In genomic region chr3:113269661-113270060, GRCh38 we compare ENCODE assay signal across 21 cellular contexts. TPM values are rescaled to one million over a fixed set of nuclear protein-coding genes. Genes with fewer than 3 reads are reported as not detected.
DNase-seq lines count a peak whose midpoint lies in the region; ATAC-seq and TF ChIP-seq lines count a peak whose summit lies in the region.
"Had no signal": no experiment of that assay in that cellular context is flagged by ENCODE, and none has a peak within 500 bp of the region (broad histone marks: within the 10 kb centered on the region; RNA-seq: fewer than 3 reads in every experiment).

No MANE protein-coding gene starts in this region.

- ATAC-seq in GM21619 (IDR thresholded peaks at IDR 0.05; ENCODE audit: unreplicated experiment): no peak
- no peak for ATAC-seq in HG02623 (IDR thresholded peaks at IDR 0.05; ENCODE audit: unreplicated experiment)
- ATAC-seq: activated CD8-positive, alpha-beta memory T cell treated with anti-CD3 and anti-CD28 coated beads, Interleukin-2, amount 10 ng/mL, durations not matched to agents 7 days and 5 days; gastrocnemius medialis; lower lobe of right lung; stimulated activated naive CD8-positive, alpha-beta T cell treated with anti-CD3 and anti-CD28 coated beads, Interleukin-15, Interleukin-2, amounts not matched to agents 100 U/mL and 50 U/mL, for 24 hours had no signal

- H3K27ac Mint-ChIP-seq in neural crest cell (ENCODE audit: unreplicated experiment) (no peak overlapping the region), osteocyte (ENCODE audit: unreplicated experiment) (no peak overlapping the region)
- H3K27ac Mint-ChIP-seq: activated CD8-positive, alpha-beta memory T cell treated with anti-CD3 and anti-CD28 coated beads, Interleukin-2, amount 10 ng/mL, durations not matched to agents 7 days and 5 days; CD4-positive, alpha-beta T cell; HFFc6 had no signal

- peak; percentile 94 for DNase-seq in DMS 273 (lab: John Stamatoyannopoulos, UW; ENCODE audit: unreplicated experiment)
- DNase-seq in NCI-H446 (lab: John Stamatoyannopoulos, UW): peak; percentile 39 to 85
- peak; percentile 35 to 44 for DNase-seq in cerebellar nuclear complex (lab: John Stamatoyannopoulos, UW)
- DNase-seq in neural crest cell (ENCODE audit: low read depth, low spot score): no peak
- no peak for DNase-seq in osteocyte (ENCODE audit: extremely low spot score, unreplicated experiment)
- DNase-seq in T-helper 9 cell: no peak
- DNase-seq: activated CD4-positive, CD25-positive, alpha-beta regulatory T cell; activated CD8-positive, alpha-beta memory T cell treated with anti-CD3 and anti-CD28 coated beads, Interleukin-2, amount 10 ng/mL, durations not matched to agents 7 days and 5 days; activated T-cell treated with anti-CD3 and anti-CD28 coated beads, Interleukin-2, amount 50 U/mL, for 48 hours; AML-193; CD4-positive, alpha-beta T cell; gastrocnemius medialis; HFFc6; lower lobe of right lung; SJCRH30; stimulated activated naive CD8-positive, alpha-beta T cell treated with anti-CD3 and anti-CD28 coated beads, Interleukin-15, Interleukin-2, amounts not matched to agents 100 U/mL and 50 U/mL, for 24 hours; testis had no signal

- TF ChIP-seq CTCF in neural crest cell (conservative IDR thresholded peaks at IDR 0.05) (no peak), osteocyte (IDR thresholded peaks at IDR 0.05) (no peak)

- H3K36me3 Mint-ChIP-seq in neural crest cell (ENCODE audit: low read depth) (peaks cover 20% of the 10 kb centered on the region), osteocyte (ENCODE audit: unreplicated experiment) (peaks cover 20% of the 10 kb centered on the region)
- H3K36me3 Mint-ChIP-seq: activated CD8-positive, alpha-beta memory T cell treated with anti-CD3 and anti-CD28 coated beads, Interleukin-2, amount 10 ng/mL, durations not matched to agents 7 days and 5 days had no signal

- H3K9me3 Mint-ChIP-seq in neural crest cell (no peaks in the 10 kb centered on the region), osteocyte (ENCODE audit: unreplicated experiment) (no peaks in the 10 kb centered on the region)
- H3K9me3 Mint-ChIP-seq: CD4-positive, alpha-beta T cell; central memory CD8-positive, alpha-beta T cell; HFFc6; nephron had no signal

- H3K27me3 Mint-ChIP-seq in neural crest cell (ENCODE audit: low read depth) (no peaks in the 10 kb centered on the region), osteocyte (ENCODE audit: unreplicated experiment) (no peaks in the 10 kb centered on the region)
- H3K27me3 Mint-ChIP-seq: CD4-positive, alpha-beta T cell had no signal

- H3K4me1 Mint-ChIP-seq in neural crest cell: peaks cover 60% of the 10 kb centered on the region
- H3K4me1 Mint-ChIP-seq in osteocyte (ENCODE audit: unreplicated experiment): peaks cover 5% of the 10 kb centered on the region
- H3K4me1 Mint-ChIP-seq: activated CD8-positive, alpha-beta memory T cell treated with anti-CD3 and anti-CD28 coated beads, Interleukin-2, amount 10 ng/mL, durations not matched to agents 7 days and 5 days; central memory CD8-positive, alpha-beta T cell had no signal

- H3K4me3 Mint-ChIP-seq in neural crest cell: peak overlapping the region; percentile 24
- H3K4me3 Mint-ChIP-seq in osteocyte (ENCODE audit: unreplicated experiment): no peak overlapping the region
- H3K4me3 Mint-ChIP-seq: activated CD8-positive, alpha-beta memory T cell treated with anti-CD3 and anti-CD28 coated beads, Interleukin-2, amount 10 ng/mL, durations not matched to agents 7 days and 5 days; CD4-positive, alpha-beta T cell; central memory CD8-positive, alpha-beta T cell; HFFc6; nephron had no signal

RNA-seq across cellular contexts. Expression of gene BOC, which starts 58.3 kb away (rescaled TPM):
- total RNA-seq in neural crest cell (114 and 130 TPM in 2 replicates), osteocyte (17.9 and 22.4 TPM in 2 replicates)
- total RNA-seq: activated CD8-positive, alpha-beta memory T cell treated with anti-CD3 and anti-CD28 coated beads, Interleukin-2, amount 10 ng/mL, durations not matched to agents 7 days and 5 days; CD4-positive, alpha-beta T cell had no signal

Comparison
In these comparisons a context has a peak if more than half of its experiments do, and no peak if none do; other contexts are left out.
1. DNase-seq: peak in DMS 273 (single experiment), NCI-H446 (2 of 2) and cerebellar nuclear complex (2 of 2); none in neural crest cell (single experiment), osteocyte (single experiment) and T-helper 9 cell (single experiment).